Comparison of ENCODE assay signal across 10 cellular contexts in the genomic region with DNA sequence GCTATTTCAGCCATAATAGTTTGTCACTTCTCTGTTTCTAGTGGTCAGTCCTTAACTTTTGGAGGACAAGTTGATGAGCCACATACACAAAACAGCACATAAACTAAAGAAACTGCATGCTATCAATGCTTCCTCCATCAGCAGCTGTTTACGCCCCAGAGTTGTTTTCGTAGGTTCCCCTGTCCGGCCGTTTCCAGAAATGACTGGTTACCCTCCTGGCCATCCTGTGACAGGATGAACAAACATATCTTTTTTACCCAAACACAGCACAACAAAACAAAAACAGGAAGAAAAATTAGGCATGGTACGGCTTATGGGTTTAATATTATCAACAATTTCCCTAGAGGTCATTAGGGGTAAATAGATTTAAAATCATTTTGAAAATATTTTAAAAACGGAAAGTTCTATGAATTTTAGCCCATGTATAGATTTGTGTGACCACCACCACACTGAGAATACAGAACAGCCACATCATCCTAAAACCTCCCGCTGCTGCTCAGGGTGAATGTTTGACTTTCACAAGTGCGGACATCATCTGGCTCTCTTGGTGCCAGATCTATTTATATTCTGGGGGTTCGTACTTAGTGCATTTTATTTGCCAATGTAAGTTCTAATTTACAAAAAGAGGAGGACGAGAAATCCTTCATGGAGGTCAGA.
DNase-seq lines count a peak whose midpoint lies in the region; ATAC-seq, FAIRE-seq and TF ChIP-seq lines count a peak whose summit lies in the region.
"Had no signal": no experiment of that assay in that cellular context is flagged by ENCODE, and none has a peak within 500 bp of the region (broad histone marks: within the 10 kb centered on the region; RNA-seq: fewer than 3 reads in every experiment).

No MANE protein-coding gene starts in this region.

- peak overlapping the region; percentile 42 to 85 (median 74) for H3K27ac Mint-ChIP-seq in immature natural killer cell
- H3K27ac Mint-ChIP-seq: activated CD4-positive, alpha-beta T cell treated with anti-CD3 and anti-CD28 coated beads, Interleukin-2, amount 10 ng/mL, durations not matched to agents 7 days and 5 days had no signal

- peak overlapping the region; percentile 9 for H3K4me3 ChIP-seq in GM06990 (replicated peaks; ENCODE audit: low read depth, low read length)
- H3K4me3 ChIP-seq: skin epidermis had no signal

- H3K4me1 Mint-ChIP-seq in immature natural killer cell = peaks cover 38 to 72% of the 10 kb centered on the region in 2 donors

- H3K27me3 ChIP-seq in GM06990 (replicated peaks; ENCODE audit: control insufficient read depth, insufficient read depth, low read length) = no peaks in the 10 kb centered on the region

- ATAC-seq in HG03342 (IDR thresholded peaks at IDR 0.05; ENCODE audit: unreplicated experiment) = peak; percentile 78

- peaks cover 22% of the 10 kb centered on the region for H3K36me3 ChIP-seq in GM06990 (ENCODE audit: control insufficient read depth, insufficient read depth, low read length)

- peak; percentile 63 for DNase-seq in GM06990 (ENCODE audit: extremely low read depth, insufficient read length)
- DNase-seq in GM20000 (ENCODE audit: low spot score) = peak; percentile 66
- no peak for DNase-seq in immature natural killer cell
- DNase-seq in NCI-H2227 treated with DMSO at 0.1 percent for 48 hours (lab: John Stamatoyannopoulos, UW) = no peak
- no peak for DNase-seq in activated CD4-positive, alpha-beta T cell treated with anti-CD3 and anti-CD28 coated beads, Interleukin-2, amount 50 U/mL, for 1 hour
- DNase-seq in RCC 7860 (ENCODE audit: low spot score) = no peak
- DNase-seq in NCI-H446 treated with DMSO at 0.1 percent for 48 hours (lab: John Stamatoyannopoulos, UW) = no peak
- DNase-seq: activated CD4-positive, alpha-beta T cell treated with anti-CD3 and anti-CD28 coated beads, Interleukin-2, amount 10 ng/mL, durations not matched to agents 7 days and 5 days had no signal

- H3K27me3 Mint-ChIP-seq in immature natural killer cell (ENCODE audit: low read depth in 3 of 3) = peaks cover 0 to 9% (median 4%) of the 10 kb centered on the region in 3 donors
- H3K27me3 Mint-ChIP-seq: activated CD4-positive, alpha-beta T cell treated with anti-CD3 and anti-CD28 coated beads, Interleukin-2, amount 10 ng/mL, durations not matched to agents 7 days and 5 days had no signal

- FAIRE-seq in RCC 7860 (lab: Jason Lieb, UNC) = no peak

- peaks cover 4 to 7% (median 6%) of the 10 kb centered on the region in 3 donors for H3K36me3 Mint-ChIP-seq in immature natural killer cell

- no peaks in the 10 kb centered on the region for H3K9me3 Mint-ChIP-seq in immature natural killer cell
- H3K9me3 Mint-ChIP-seq: activated CD4-positive, alpha-beta T cell treated with anti-CD3 and anti-CD28 coated beads, Interleukin-2, amount 10 ng/mL, durations not matched to agents 7 days and 5 days had no signal

- no peak for TF ChIP-seq CTCF in GM06990 (IDR thresholded peaks at IDR 0.05; ENCODE audit: insufficient read depth, low read length, poor library complexity, severe bottlenecking)
- no peak for TF ChIP-seq CTCF in GM20000 (IDR thresholded peaks at IDR 0.05; ENCODE audit: extremely low read depth, missing control alignments)

- no peak overlapping the region for H3K4me3 Mint-ChIP-seq in immature natural killer cell
- H3K4me3 Mint-ChIP-seq: activated CD4-positive, alpha-beta T cell treated with anti-CD3 and anti-CD28 coated beads, Interleukin-2, amount 10 ng/mL, durations not matched to agents 7 days and 5 days had no signal

Comparison
In these comparisons a context has a peak if more than half of its experiments do, and no peak if none do; other contexts are left out.
1. DNase-seq: peak in GM06990 (single experiment) and GM20000 (single experiment); none in immature natural killer cell (0 of 3), NCI-H2227 treated with DMSO at 0.1 percent for 48 hours (single experiment), activated CD4-positive, alpha-beta T cell treated with anti-CD3 and anti-CD28 coated beads, Interleukin-2, amount 50 U/mL, for 1 hour (single experiment), RCC 7860 (single experiment) and NCI-H446 treated with DMSO at 0.1 percent for 48 hours (single experiment).